ENCODE assay signal across 8 cellular contexts in genomic region chr9:133149130-133150015, GRCh38. TPM values are rescaled to one million over a fixed set of nuclear protein-coding genes. Genes with fewer than 3 reads are reported as not detected.
A peak's percentile ranks its signal among the peaks of the same experiment; 100 is the strongest.
DNase-seq lines count a peak whose midpoint lies in the region; ATAC-seq and TF ChIP-seq lines count a peak whose summit lies in the region.

No MANE protein-coding gene starts in this region.

- H3K9me2 ChIP-seq in HCT116 (ENCODE audit: insufficient read depth) (no peaks in the 10 kb centered on the region), SK-N-SH (no peaks in the 10 kb centered on the region)

- H3K9me3 ChIP-seq in HCT116 (ENCODE audit: control insufficient read depth in 1 of 2, insufficient read depth in 1 of 2, low read depth in 1 of 2, low read length in 2 of 2) (no peaks in the 10 kb centered on the region), MG63 (no peaks in the 10 kb centered on the region), SK-N-SH (no peaks in the 10 kb centered on the region), parathyroid adenoma (ENCODE audit: control insufficient read depth, low read length) (no peaks in the 10 kb centered on the region)

- H3K36me3 ChIP-seq in HCT116 (ENCODE audit: control insufficient read depth in 1 of 2, insufficient read depth in 2 of 2, low read length in 2 of 2) (no peaks in the 10 kb centered on the region), MG63 (no peaks in the 10 kb centered on the region), SK-N-SH (replicated peaks in 1 of 2; ENCODE audit: control insufficient read depth in 1 of 2, insufficient read depth in 2 of 2, low read length in 1 of 2) (peaks cover 0 to 2% of the 10 kb centered on the region in 2 experiments), parathyroid adenoma (ENCODE audit: control insufficient read depth, insufficient read depth, low read length) (no peaks in the 10 kb centered on the region)

- CTCF ChIA-PET in HCT116 (lab: Charles Lee) (interaction anchor here (0.7 to 5.0 kb wide), 7 partner anchors 9 to 127 kb away, joined by 3 to 40 read pairs (median 4); no protein-coding TSS in a partner anchor), SK-N-SH (lab: Yijun Ruan, JAX) (interaction anchor here (0.8 to 11.6 kb wide), 10 partner anchors 10 to 122 kb away, joined by 3 to 810 read pairs (median 41); partner anchors contain the start of genes GBGT1, GTF3C5 and RALGDS)

- RAD21 ChIA-PET in HCT116 (lab: Charles Lee; ENCODE audit: low non-redundant PET in 1 of 2, low total read pairs in 2 of 2, uncharacterized antibody in 2 of 2, unreplicated experiment in 2 of 2), result interaction anchor here in 1 of 2 experiments (0.8 kb wide), 1 partner anchor 30 kb away, joined by 3 read pairs; no protein-coding TSS in a partner anchor

- H3K9ac ChIP-seq in HCT116 (ENCODE audit: low read length), result peak overlapping the region; percentile 60
- peak overlapping the region; percentile 25; the same call in 1 of the 2 replicates for H3K9ac ChIP-seq in SK-N-SH
- no peak overlapping the region for H3K9ac ChIP-seq in parathyroid adenoma

- H3K27ac ChIP-seq in HCT116 (ENCODE audit: low read depth, low read length), result peak overlapping the region; percentile 93
- peak overlapping the region; percentile 35 to 80 for H3K27ac ChIP-seq in SK-N-SH (ENCODE audit: low read depth in 2 of 2, low read length in 1 of 2)
- peak overlapping the region; percentile 67 for H3K27ac ChIP-seq in parathyroid adenoma

- H3K79me2 ChIP-seq in HCT116 (ENCODE audit: insufficient read depth, low read length) (peaks cover 42% of the 10 kb centered on the region), SK-N-SH (ENCODE audit: insufficient read depth) (peaks cover 20% of the 10 kb centered on the region; the same call in 1 of the 2 replicates), parathyroid adenoma (peaks cover 3% of the 10 kb centered on the region)

- 35% methylated on average over 10 of the region's 95 CpGs for WGBS in SK-N-SH (ENCODE audit: low lambda C conversion rate)

- H3K27me3 Mint-ChIP-seq in activated naive CD8-positive, alpha-beta T cell, result no peaks in the 10 kb centered on the region
- H3K27me3 Mint-ChIP-seq in type B pancreatic cell, result no peaks in the 10 kb centered on the region

- no peaks in the 10 kb centered on the region for H3K9me3 Mint-ChIP-seq in activated naive CD8-positive, alpha-beta T cell (ENCODE audit: low read depth)
- no peaks in the 10 kb centered on the region for H3K9me3 Mint-ChIP-seq in type B pancreatic cell

- peak in 2 of 3 experiments; percentile 6 to 37; a peak in 1 of 6 replicates for TF ChIP-seq CTCF in HCT116 (IDR thresholded peaks at IDR 0.05 in 2 of 3, conservative IDR thresholded peaks at IDR 0.05 in 1 of 3; ENCODE audit: borderline replicate concordance in 1 of 3, insufficient read depth in 1 of 3, low read depth in 2 of 3, low read length in 2 of 3)
- TF ChIP-seq CTCF in SK-N-SH (IDR thresholded peaks at IDR 0.05), result peak; percentile 43
- TF ChIP-seq CTCF in parathyroid adenoma (IDR thresholded peaks at IDR 0.05), result no peak
- no peak for TF ChIP-seq CTCF in type B pancreatic cell (conservative IDR thresholded peaks at IDR 0.05)

- peaks cover 26% of the 10 kb centered on the region for H3K4me1 Mint-ChIP-seq in activated naive CD8-positive, alpha-beta T cell (ENCODE audit: low read depth)
- H3K4me1 Mint-ChIP-seq in type B pancreatic cell (ENCODE audit: unreplicated experiment), result peaks cover 20% of the 10 kb centered on the region

- H3K4me3 ChIP-seq in HCT116 (replicated peaks in 1 of 2; ENCODE audit: low read depth in 1 of 2, low read length in 2 of 2) (peak overlapping the region; percentile 73 to 94), MG63 (peak overlapping the region; percentile 53), SK-N-SH (ENCODE audit: low read depth in 2 of 2, low read length in 1 of 2) (peak overlapping the region in 1 of 2 experiments; percentile 81; a peak in 2 of 4 replicates), parathyroid adenoma (ENCODE audit: low read depth, low read length) (peak overlapping the region; percentile 51)

- H3K4me2 ChIP-seq in HCT116 (ENCODE audit: low read length) (peak overlapping the region; percentile 72), SK-N-SH (peak overlapping the region; percentile 71; the same call in 1 of the 2 replicates), parathyroid adenoma (ENCODE audit: low read length) (peak overlapping the region; percentile 61)

- peaks cover 9% of the 10 kb centered on the region for H3F3A ChIP-seq in SK-N-SH (replicated peaks; ENCODE audit: insufficient read depth)

- intact Hi-C loops in HCT116 (cut with micrococcal nuclease), result loop anchor here (2.0 kb wide), 1 partner anchor 29 kb away; the partner anchor contains the start of gene RALGDS
- intact Hi-C loops in Right ventricle myocardium superior (cut with DNase I), result loop anchor here (5.0 kb wide), 1 partner anchor 97 kb away; no protein-coding TSS in a partner anchor

- H4K20me1 ChIP-seq in HCT116 (ENCODE audit: insufficient read depth) (no peaks in the 10 kb centered on the region; the same call in 1 of the 2 replicates), SK-N-SH (ENCODE audit: insufficient read depth) (peaks cover 23% of the 10 kb centered on the region)

- no peak for TF ChIP-seq EP300 in SK-N-SH (IDR thresholded peaks at IDR 0.05; ENCODE audit: borderline replicate concordance in 1 of 2, low read depth in 1 of 2, low read length in 1 of 2)

- POLR2A ChIA-PET in HCT116 (lab: Charles Lee), result interaction anchor here (1.5 kb wide), 2 partner anchors 16 to 89 kb away, joined by 3 to 4 read pairs; no protein-coding TSS in a partner anchor
- POLR2A ChIA-PET in SK-N-SH (lab: Yijun Ruan, JAX), result interaction anchor here (0.7 to 1.4 kb wide), 7 partner anchors 16 to 120 kb away, joined by 3 to 10 read pairs (median 4); partner anchors contain the start of gene GTF3C5

- no peak overlapping the region for H2AFZ ChIP-seq in HCT116 (ENCODE audit: low read depth, low read length, poor library complexity, severe bottlenecking)
- H2AFZ ChIP-seq in SK-N-SH (ENCODE audit: low read depth), result peak overlapping the region; percentile 83
- H2AFZ ChIP-seq in parathyroid adenoma, result peak overlapping the region; percentile 86

- H3K36me3 Mint-ChIP-seq in activated naive CD8-positive, alpha-beta T cell, result no peaks in the 10 kb centered on the region
- H3K36me3 Mint-ChIP-seq in type B pancreatic cell, result no peaks in the 10 kb centered on the region

- ATAC-seq in HCT116 (peak; percentile 79), Right ventricle myocardium superior (ENCODE audit: poor library complexity) (peak; percentile 81)

- peak overlapping the region; percentile 74 for H3K4me3 Mint-ChIP-seq in activated naive CD8-positive, alpha-beta T cell
- H3K4me3 Mint-ChIP-seq in type B pancreatic cell, result peak overlapping the region; percentile 77

- DNase-seq in HCT116 (ENCODE audit: low read depth, low spot score), result peak; percentile 89
- peak; percentile 93 for DNase-seq in MG63
- peak; percentile 98 for DNase-seq in SK-N-SH
- peak; percentile 94 for DNase-seq in Right ventricle myocardium superior
- DNase-seq in type B pancreatic cell (ENCODE audit: extremely low spot score, unreplicated experiment), result peak; percentile 88

- no peak for TF ChIP-seq RAD21 in HCT116 (IDR thresholded peaks at IDR 0.05; ENCODE audit: low read depth)
- TF ChIP-seq RAD21 in SK-N-SH (IDR thresholded peaks at IDR 0.05; ENCODE audit: low read length), result peak; percentile 41; the same call in 1 of the 2 replicates

- TSS peak; percentile 96 for BruUV-seq in HCT116 (replicated peaks; lab: Mats Ljungman, UMichigan)

- H3K27ac Mint-ChIP-seq in activated naive CD8-positive, alpha-beta T cell, result peak overlapping the region; percentile 80
- H3K27ac Mint-ChIP-seq in type B pancreatic cell, result peak overlapping the region; percentile 75

- H3K4me1 ChIP-seq in HCT116 (ENCODE audit: control insufficient read depth in 1 of 2, insufficient read depth in 2 of 2, low read length in 2 of 2) (peaks cover 16 to 43% of the 10 kb centered on the region in 2 experiments), SK-N-SH (ENCODE audit: control insufficient read depth in 1 of 2, insufficient read depth in 2 of 2, low read depth in 1 of 2, low read length in 1 of 2) (peaks cover 0 to 24% of the 10 kb centered on the region in 2 experiments; a peak in 2 of 4 replicates), parathyroid adenoma (peaks cover 7% of the 10 kb centered on the region)

- H3K27me3 ChIP-seq in HCT116 (ENCODE audit: insufficient read depth, low read length) (no peaks in the 10 kb centered on the region), MG63 (no peaks in the 10 kb centered on the region), SK-N-SH (ENCODE audit: insufficient read depth) (no peaks in the 10 kb centered on the region), parathyroid adenoma (ENCODE audit: control insufficient read depth, insufficient read depth, low read length) (no peaks in the 10 kb centered on the region)

- peak; percentile 58 for TF ChIP-seq POLR2A in GM10847 (IDR thresholded peaks at IDR 0.05; ENCODE audit: extremely low read depth, insufficient read length)
- TF ChIP-seq POLR2A in HCT116 (IDR thresholded peaks at IDR 0.05; ENCODE audit: borderline replicate concordance, extremely low read depth, insufficient read depth, insufficient read length), result peak; percentile 60

TF ChIP-seq in SK-N-SH, 30 proteins besides CTCF, POLR2A, EP300 and RAD21 (continues in another document):
- peak; percentile 78 for TF ChIP-seq NRF1 (IDR thresholded peaks at IDR 0.05; ENCODE audit: low read depth, low read length)

RNA-seq across cellular contexts. Expression of gene GBGT1, which starts 14.3 kb away (rescaled TPM):
- total RNA-seq in HCT116 (2021; ENCODE audit: unreplicated experiment), result 0.34 TPM
- not detected in 2 replicates for polyA plus RNA-seq in HCT116 (2012)
- total RNA-seq in MG63 (2014; rRNA removed; shearing (Covaris generic); ENCODE audit: low replicate concordance), result 7.2 and 7.6 TPM in 2 replicates
- polyA plus RNA-seq in SK-N-SH (2012; rRNA removed), result 0.45 and 0.51 TPM in 2 replicates
- 0.22 and 0.30 TPM in 2 replicates for polyA plus RNA-seq in SK-N-SH (2012; cell fraction: cytosol; rRNA removed)
- polyA plus RNA-seq in SK-N-SH (2012; cell fraction: nucleus; rRNA removed), result 1.1 and 1.7 TPM in 2 replicates
- total RNA-seq in Right ventricle myocardium superior, result 6.4 TPM
- total RNA-seq in type B pancreatic cell (ENCODE audit: low replicate concordance), result 21.0 and 54.9 TPM in 2 replicates

RNA-seq across cellular contexts. Expression of gene RALGDS, which starts 28.3 kb away (rescaled TPM):
- 36.1 TPM for total RNA-seq in HCT116 (2021; ENCODE audit: unreplicated experiment)
- polyA plus RNA-seq in HCT116 (2012), result 42.3 and 53.5 TPM in 2 replicates
- 21.4 and 22.8 TPM in 2 replicates for total RNA-seq in MG63 (2014; rRNA removed; shearing (Covaris generic); ENCODE audit: low replicate concordance)
- 64.1 and 64.7 TPM in 2 replicates for polyA plus RNA-seq in SK-N-SH (2012; rRNA removed)
- polyA plus RNA-seq in SK-N-SH (2012; cell fraction: cytosol; rRNA removed), result 29.8 and 47.9 TPM in 2 replicates
- 152 and 169 TPM in 2 replicates for polyA plus RNA-seq in SK-N-SH (2012; cell fraction: nucleus; rRNA removed)
- 33.1 TPM for total RNA-seq in Right ventricle myocardium superior
- total RNA-seq in type B pancreatic cell (ENCODE audit: low replicate concordance), result 64.8 and 86.3 TPM in 2 replicates

RNA-seq across cellular contexts. Expression of gene OBP2B, which starts 59.7 kb away (rescaled TPM):
- total RNA-seq in HCT116 (2021; ENCODE audit: unreplicated experiment) (not detected), Right ventricle myocardium superior (not detected), type B pancreatic cell (ENCODE audit: low replicate concordance) (not detected in 2 replicates)
- not detected in 2 replicates for polyA plus RNA-seq in HCT116 (2012)
- total RNA-seq in MG63 (2014; rRNA removed; shearing (Covaris generic); ENCODE audit: low replicate concordance), result not detected in 2 replicates
- polyA plus RNA-seq in SK-N-SH (2012; rRNA removed), result not detected in 2 replicates
- not detected in 2 replicates for polyA plus RNA-seq in SK-N-SH (2012; cell fraction: cytosol; rRNA removed)
- not detected in 2 replicates for polyA plus RNA-seq in SK-N-SH (2012; cell fraction: nucleus; rRNA removed)

Comparison
In these comparisons a context has a peak if more than half of its experiments do, and no peak if none do; other contexts are left out.
1. CTCF ChIP-seq: peak in HCT116 (2 of 3) and SK-N-SH (single experiment); none in parathyroid adenoma (single experiment) and type B pancreatic cell (single experiment).
2. Peak in every context shown above with its lines, with median percentiles within 50 percentile points of each other: DNase-seq, H3K27ac ChIP-seq and H3K4me2 ChIP-seq.